Comparison of ENCODE assay signal across 1 cellular context in the genomic region with DNA sequence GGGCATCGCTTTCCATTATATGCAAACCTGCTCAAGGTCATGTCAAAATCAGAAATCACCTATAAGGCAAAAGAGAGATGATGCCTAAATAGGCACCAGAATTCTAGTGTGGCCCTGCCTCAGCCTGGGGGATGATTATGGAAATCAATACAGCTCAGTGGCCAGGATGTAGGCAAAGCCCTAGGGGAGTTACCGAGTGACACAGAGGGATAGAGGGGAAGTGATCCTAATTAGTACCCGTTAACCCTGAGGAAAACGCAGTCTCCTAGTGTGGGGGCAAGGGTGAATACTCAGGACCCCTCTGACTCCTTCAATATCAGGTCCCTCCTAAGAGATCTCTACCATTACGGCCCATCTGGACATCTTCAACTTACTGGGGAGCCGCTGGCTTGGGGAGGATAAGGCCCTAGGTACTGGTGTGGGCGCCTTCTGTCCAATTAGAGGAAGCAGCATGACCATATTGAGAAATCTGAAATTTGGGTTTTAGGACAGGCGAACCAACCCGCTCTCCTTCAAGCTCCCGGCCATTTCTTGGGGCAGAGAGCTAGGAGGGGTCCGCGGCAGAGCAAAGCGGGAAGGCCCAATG.
TF ChIP-seq lines count a peak whose summit lies in the region.

No MANE protein-coding gene starts in this region.

TF ChIP-seq in WTC11, 78 proteins besides CTCF, POLR2A, EP300 and RAD21 (continued from another document):
- TF ChIP-seq CREM (CRISPR knock-in tag; IDR thresholded peaks at IDR 0.05) (no peak), MXD4 (CRISPR knock-in tag; IDR thresholded peaks at IDR 0.05; ENCODE audit: borderline replicate concordance) (no peak)
